8 cellular contexts compared by ENCODE assay signal in the genomic region with DNA sequence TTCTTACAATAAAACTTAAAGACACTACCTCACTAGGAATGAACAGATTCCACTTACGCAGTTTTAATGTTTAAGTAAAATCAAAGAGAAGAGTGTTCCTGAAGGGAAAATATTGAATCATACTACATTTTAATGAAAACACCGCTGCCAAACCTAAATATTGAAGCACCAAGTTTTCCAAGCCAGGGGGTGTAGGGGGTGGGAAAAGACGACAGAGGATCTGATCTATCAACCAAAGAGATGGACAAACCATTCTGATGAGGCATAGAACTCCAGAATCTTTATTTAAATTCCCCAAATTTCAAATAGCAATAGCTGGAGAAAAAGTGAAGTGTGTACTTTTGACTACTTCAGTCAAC. TPM values are rescaled to one million over a fixed set of nuclear protein-coding genes. Genes with fewer than 3 reads are reported as not detected.
DNase-seq lines count a peak whose midpoint lies in the region; ATAC-seq and TF ChIP-seq lines count a peak whose summit lies in the region.

No MANE protein-coding gene starts in this region.

- H3K4me3 Mint-ChIP-seq in effector memory CD8-positive, alpha-beta T cell: peak overlapping the region; percentile 85 to 94
- H3K4me3 Mint-ChIP-seq in neural crest cell: peak overlapping the region; percentile 98

- H3K9me3 Mint-ChIP-seq in effector memory CD8-positive, alpha-beta T cell: no peaks in the 10 kb centered on the region
- no peaks in the 10 kb centered on the region for H3K9me3 Mint-ChIP-seq in neural crest cell

- peaks cover 37% of the 10 kb centered on the region for H3K4me1 ChIP-seq in BLaER1

- peak overlapping the region; percentile 95 for H3K9ac ChIP-seq in BLaER1

- TF ChIP-seq CTCF in NB4 (IDR thresholded peaks at IDR 0.05; ENCODE audit: low read depth, low read length): no peak
- no peak for TF ChIP-seq CTCF in neural crest cell (conservative IDR thresholded peaks at IDR 0.05)

- DNase-seq in NB4 (ENCODE audit: low read depth) (peak; percentile 3), neural crest cell (ENCODE audit: low read depth, low spot score) (no peak), C1 segment of cervical spinal cord (lab: John Stamatoyannopoulos, UW) (no peak), erythroblast (lab: John Stamatoyannopoulos, UW) (no peak)
- no peak for DNase-seq in effector memory CD8-positive, alpha-beta T cell

- peak overlapping the region; percentile 97 for H3K27ac ChIP-seq in BLaER1

- ATAC-seq in effector memory CD8-positive, alpha-beta T cell (replicated peaks): no peak
- ATAC-seq in HG03025 (IDR thresholded peaks at IDR 0.05; ENCODE audit: low FRiP score, unreplicated experiment) (no peak), GM18858 (IDR thresholded peaks at IDR 0.05; ENCODE audit: unreplicated experiment) (no peak)

- H3K36me3 Mint-ChIP-seq in effector memory CD8-positive, alpha-beta T cell (ENCODE audit: insufficient read depth): peaks cover 22% of the 10 kb centered on the region
- H3K36me3 Mint-ChIP-seq in neural crest cell (ENCODE audit: low read depth): no peaks in the 10 kb centered on the region

- H3K4me2 ChIP-seq in BLaER1: peak overlapping the region; percentile 93

- no peaks in the 10 kb centered on the region for H3K9me3 ChIP-seq in BLaER1

- H3K4me1 Mint-ChIP-seq in effector memory CD8-positive, alpha-beta T cell (ENCODE audit: low read depth in 2 of 2): peaks cover 29 to 47% of the 10 kb centered on the region in 2 donors
- peaks cover 45% of the 10 kb centered on the region for H3K4me1 Mint-ChIP-seq in neural crest cell

- H3K4me3 ChIP-seq in BLaER1 (peak overlapping the region; percentile 85), NB4 (ENCODE audit: low read depth, low read length) (peak overlapping the region; percentile 88)

- no peak for TF ChIP-seq POLR2A in NB4 (IDR thresholded peaks at IDR 0.05; ENCODE audit: extremely low read depth, insufficient read length)
- no peak for TF ChIP-seq POLR2A in erythroblast (IDR thresholded peaks at IDR 0.05; ENCODE audit: low read length)

- H3K27me3 Mint-ChIP-seq in effector memory CD8-positive, alpha-beta T cell: no peaks in the 10 kb centered on the region
- no peaks in the 10 kb centered on the region for H3K27me3 Mint-ChIP-seq in neural crest cell (ENCODE audit: low read depth)

- peak overlapping the region; percentile 95 to 97 for H3K27ac Mint-ChIP-seq in effector memory CD8-positive, alpha-beta T cell
- H3K27ac Mint-ChIP-seq in neural crest cell (ENCODE audit: unreplicated experiment): peak overlapping the region; percentile 99

- H3K36me3 ChIP-seq in BLaER1: peaks cover 17% of the 10 kb centered on the region

- H4K20me1 ChIP-seq in BLaER1: peaks cover 54% of the 10 kb centered on the region

- no peaks in the 10 kb centered on the region for H3K27me3 ChIP-seq in BLaER1

RNA-seq across cellular contexts. Expression of a gene that starts 1.2 kb away (rescaled TPM):
- 30.1 and 33.1 TPM in 2 replicates for total RNA-seq in neural crest cell

RNA-seq across cellular contexts. Expression of a gene that starts 49.7 kb away (rescaled TPM):
- total RNA-seq in neural crest cell: 13.1 and 14.0 TPM in 2 replicates
